Comparison of ENCODE assay signal across 11 cellular contexts in genomic region chr3:71694358-71694999, GRCh38. TPM values are rescaled to one million over a fixed set of nuclear protein-coding genes. Genes with fewer than 3 reads are reported as not detected.
DNase-seq lines count a peak whose midpoint lies in the region; ATAC-seq and TF ChIP-seq lines count a peak whose summit lies in the region.
"Had no signal": no experiment of that assay in that cellular context is flagged by ENCODE, and none has a peak within 500 bp of the region (broad histone marks: within the 10 kb centered on the region; RNA-seq: fewer than 3 reads in every experiment).

No MANE protein-coding gene starts in this region.

- no peak overlapping the region for H3K4me3 Mint-ChIP-seq in naive thymus-derived CD8-positive, alpha-beta T cell
- H3K4me3 Mint-ChIP-seq: activated naive CD8-positive, alpha-beta T cell treated with anti-CD3 and anti-CD28 coated beads, Interleukin-2, amount 10 ng/mL, durations not matched to agents 7 days and 5 days had no signal

- no peak overlapping the region for H3K4me2 ChIP-seq in PC-3 (ENCODE audit: low read length)

- H3K27ac ChIP-seq in PC-3 (ENCODE audit: low read length) (no peak overlapping the region), lower lobe of right lung (peak overlapping the region; percentile 51), transverse colon (peak overlapping the region; percentile 69 to 78 (median 74))

- H3K4me1 ChIP-seq in PC-3 (ENCODE audit: insufficient read depth, low read length): no peaks in the 10 kb centered on the region
- H3K4me1 ChIP-seq in lower lobe of right lung: peaks cover 35% of the 10 kb centered on the region
- peaks cover 11 to 50% (median 32%) of the 10 kb centered on the region in 4 donors for H3K4me1 ChIP-seq in transverse colon

- no TSS peak for BruUV-seq in PC-3 (replicated peaks; lab: Mats Ljungman, UMichigan)

- H3K9ac ChIP-seq in PC-3 (ENCODE audit: low read length): no peak overlapping the region

- no peak for TF ChIP-seq CTCF in PC-3 (conservative IDR thresholded peaks at IDR 0.05; ENCODE audit: low read depth, low read length)
- no peak for TF ChIP-seq CTCF in lower lobe of right lung (IDR thresholded peaks at IDR 0.05)
- no peak for TF ChIP-seq CTCF in transverse colon (IDR thresholded peaks at IDR 0.05)

- H3K9me3 ChIP-seq in PC-3 (ENCODE audit: low read length) (no peaks in the 10 kb centered on the region), lower lobe of right lung (no peaks in the 10 kb centered on the region), transverse colon (no peaks in the 10 kb centered on the region)

- no peak for TF ChIP-seq POLR2A in transverse colon (IDR thresholded peaks at IDR 0.05)

- peak overlapping the region in 1 of 10 donors; percentile 34 for H3K27ac Mint-ChIP-seq in naive thymus-derived CD8-positive, alpha-beta T cell
- H3K27ac Mint-ChIP-seq: activated naive CD8-positive, alpha-beta T cell treated with anti-CD3 and anti-CD28 coated beads, Interleukin-2, amount 10 ng/mL, durations not matched to agents 7 days and 5 days had no signal

- no peaks in the 10 kb centered on the region for H3K27me3 Mint-ChIP-seq in naive thymus-derived CD8-positive, alpha-beta T cell
- H3K27me3 Mint-ChIP-seq: activated naive CD8-positive, alpha-beta T cell treated with anti-CD3 and anti-CD28 coated beads, Interleukin-2, amount 10 ng/mL, durations not matched to agents 7 days and 5 days had no signal

- no peaks in the 10 kb centered on the region for H3K9me2 ChIP-seq in PC-3 (replicated peaks; ENCODE audit: low read length)

- no peak overlapping the region for H2AFZ ChIP-seq in PC-3 (ENCODE audit: low read length)

- 25 to 34% methylated on average over 4 of the region's 4 CpGs for WGBS in transverse colon (ENCODE audit: low coverage in 1 of 2), 2 donors

- DNase-seq in PC-3 (peak; percentile 18), dedifferentiated amniotic fluid mesenchymal stem cell (ENCODE audit: extremely low spot score) (peak; percentile 89), lower lobe of right lung (no peak), transverse colon (peak; percentile 51), mesenteric fat pad (ENCODE audit: low spot score) (no peak)
- DNase-seq in naive thymus-derived CD8-positive, alpha-beta T cell: no peak
- DNase-seq: activated CD4-positive, alpha-beta T cell treated with anti-CD3 and anti-CD28 coated beads, Interleukin-2, amount 50 U/mL, for 1 hour; activated naive CD8-positive, alpha-beta T cell treated with anti-CD3 and anti-CD28 coated beads, Interleukin-2, amount 10 ng/mL, durations not matched to agents 7 days and 5 days; glutamatergic neuron; NCI-H187 had no signal

- TF ChIP-seq EP300 in transverse colon (IDR thresholded peaks at IDR 0.05; ENCODE audit: low read depth): no peak

- POLR2A ChIA-PET in PC-3 (lab: Charles Lee; ENCODE audit: unreplicated experiment): no interaction called here
- POLR2A ChIA-PET in naive thymus-derived CD8-positive, alpha-beta T cell (lab: Charles Lee): no interaction called here

- H3F3A ChIP-seq in PC-3 (ENCODE audit: low read length, unreplicated experiment): no peaks in the 10 kb centered on the region

- CTCF ChIA-PET in PC-3 (lab: Charles Lee): no interaction called here

- H3K27me3 ChIP-seq in PC-3 (ENCODE audit: low read length) (no peaks in the 10 kb centered on the region), lower lobe of right lung (ENCODE audit: low read depth) (no peaks in the 10 kb centered on the region), transverse colon (no peaks in the 10 kb centered on the region)

- ATAC-seq in PC-3 (no peak), lower lobe of right lung (peak; percentile 73 to 89), HG02981 (IDR thresholded peaks at IDR 0.05; ENCODE audit: unreplicated experiment) (no peak)
- no peak for ATAC-seq in naive thymus-derived CD8-positive, alpha-beta T cell

- no peaks in the 10 kb centered on the region for H4K20me1 ChIP-seq in PC-3 (ENCODE audit: low read length)

- peaks cover 10 to 66% (median 21%) of the 10 kb centered on the region in 3 donors for H3K36me3 Mint-ChIP-seq in naive thymus-derived CD8-positive, alpha-beta T cell

- peaks cover 0 to 14% (median 7%) of the 10 kb centered on the region in 4 donors for H3K4me1 Mint-ChIP-seq in naive thymus-derived CD8-positive, alpha-beta T cell

- intact Hi-C loops in PC-3 (cut with micrococcal nuclease) (no loop called here), lower lobe of right lung (cut with DNase I) (no loop called here), transverse colon (cut with DNase I; ENCODE audit: low total_unique reads) (no loop called here)

- H3K4me3 ChIP-seq in PC-3 (ENCODE audit: low read length) (no peak overlapping the region), lower lobe of right lung (no peak overlapping the region), transverse colon (no peak overlapping the region)

- no peaks in the 10 kb centered on the region for H3K9me3 Mint-ChIP-seq in naive thymus-derived CD8-positive, alpha-beta T cell
- H3K9me3 Mint-ChIP-seq: activated naive CD8-positive, alpha-beta T cell treated with anti-CD3 and anti-CD28 coated beads, Interleukin-2, amount 10 ng/mL, durations not matched to agents 7 days and 5 days had no signal

- no peaks in the 10 kb centered on the region for H3K79me2 ChIP-seq in PC-3 (ENCODE audit: low read length)

- in situ Hi-C loops in transverse colon (cut with MboI; ENCODE audit: low pct_ligation_motif_present in 1 of 4, low pct_unique_long_range_greater_than_20kb in 1 of 4, low sequenced_read_pairs in 3 of 4): no loop called here

- H3K36me3 ChIP-seq in PC-3 (ENCODE audit: low read depth, low read length) (no peaks in the 10 kb centered on the region), lower lobe of right lung (no peaks in the 10 kb centered on the region), transverse colon (no peaks in the 10 kb centered on the region)

RNA-seq across cellular contexts. Expression of gene EIF4E3, which starts 30.7 kb away (rescaled TPM):
- total RNA-seq in PC-3 (2014; rRNA removed): 2.2 and 2.5 TPM in 2 replicates
- 29.0 TPM for total RNA-seq in lower lobe of right lung
- 10 to 100 TPM in 2 of 4 donors, 1 to 10 TPM in 2; 6.0 to 35.6 (median 19.4) TPM for total RNA-seq in transverse colon
- 34.9 TPM for total RNA-seq in mesenteric fat pad
- 10 to 100 TPM; 37.8 to 38.2 TPM for total RNA-seq in naive thymus-derived CD8-positive, alpha-beta T cell
- 10 to 100 TPM; 23.3 to 48.3 (median 32.1) TPM for polyA plus RNA-seq in naive thymus-derived CD8-positive, alpha-beta T cell

RNA-seq across cellular contexts. Expression of gene GPR27, which starts 59.2 kb away (rescaled TPM):
- 0.07 and 0.58 TPM in 2 replicates for total RNA-seq in PC-3 (2014; rRNA removed)
- total RNA-seq in lower lobe of right lung: 2.6 TPM
- total RNA-seq in transverse colon: 1 to 10 TPM in 1 of 4 donors, under 1 TPM in 1, not detected in 2; 0.79 to 1.1 TPM
- total RNA-seq in mesenteric fat pad: 1.5 TPM
- under 1 TPM in 1 of 2 experiments, not detected in 1; 0.16 TPM for total RNA-seq in naive thymus-derived CD8-positive, alpha-beta T cell
- polyA plus RNA-seq in naive thymus-derived CD8-positive, alpha-beta T cell: under 1 TPM; 0.11 to 0.87 (median 0.18) TPM

Comparison
In these comparisons a context has a peak if more than half of its experiments do, and no peak if none do; other contexts are left out.
1. ATAC-seq: peak in lower lobe of right lung (2 of 2); none in PC-3 (single experiment), HG02981 (single experiment) and naive thymus-derived CD8-positive, alpha-beta T cell (0 of 2).
2. DNase-seq: peak in PC-3 (single experiment), dedifferentiated amniotic fluid mesenchymal stem cell (single experiment) and transverse colon (single experiment); none in lower lobe of right lung (single experiment), mesenteric fat pad (single experiment) and naive thymus-derived CD8-positive, alpha-beta T cell (0 of 10).